In genomic region chr3:100538339-100538706, GRCh38 we compare ENCODE assay signal across 18 cellular contexts.
"Had no signal": no experiment of that assay in that cellular context is flagged by ENCODE, and none has a peak within 500 bp of the region (broad histone marks: within the 10 kb centered on the region; RNA-seq: fewer than 3 reads in every experiment).

No MANE protein-coding gene starts in this region.

- H3K36me3 Mint-ChIP-seq: natural killer cell treated with Interleukin-12 subunit alpha and Interleukin-12 subunit beta and Interleukin-15 and Interleukin-18, amount 100 ng/mL, for 72 hours; stimulated activated naive B cell treated with anti-CD40 and anti-IgM and Interleukin-4, amounts not matched to agents 10 μg/mL and 1 μg/mL and 100 μg/mL, for 72 hours; WTC11 had no signal

- H3K9me3 ChIP-seq: spleen, upper lobe of right lung had no signal

- H3K4me1 ChIP-seq: left lung, spleen, upper lobe of right lung had no signal

- H3K4me3 Mint-ChIP-seq: natural killer cell treated with Interleukin-12 subunit alpha and Interleukin-12 subunit beta and Interleukin-15 and Interleukin-18, amount 100 ng/mL, for 72 hours; stimulated activated naive B cell treated with anti-CD40 and anti-IgM and Interleukin-4, amounts not matched to agents 10 μg/mL and 1 μg/mL and 100 μg/mL, for 72 hours; T-helper 17 cell; WTC11 had no signal

- H3K36me3 ChIP-seq: adrenal gland, left lung, spleen, upper lobe of right lung had no signal

- H3K4me1 Mint-ChIP-seq: stimulated activated naive B cell treated with anti-CD40 and anti-IgM and Interleukin-4, amounts not matched to agents 10 μg/mL and 1 μg/mL and 100 μg/mL, for 72 hours; T-helper 17 cell; WTC11 had no signal

- H3K9me3 Mint-ChIP-seq: natural killer cell treated with Interleukin-12 subunit alpha and Interleukin-12 subunit beta and Interleukin-15 and Interleukin-18, amount 100 ng/mL, for 72 hours had no signal

- ATAC-seq: left lung; natural killer cell treated with Interleukin-12 subunit alpha and Interleukin-12 subunit beta and Interleukin-15 and Interleukin-18, amount 100 ng/mL, for 72 hours; right cardiac atrium; stimulated activated naive B cell treated with anti-CD40 and anti-IgM and Interleukin-4, amounts not matched to agents 10 μg/mL and 1 μg/mL and 100 μg/mL, for 72 hours; T-helper 17 cell; upper lobe of right lung; WTC11 had no signal

- H3K27me3 ChIP-seq: adrenal gland, left lung, spleen, upper lobe of right lung had no signal

- DNase-seq: activated CD4-positive, alpha-beta T cell treated with anti-CD3 and anti-CD28 coated beads, Interleukin-2, amount 50 U/mL, for 1 hour; activated naive CD4-positive, alpha-beta T cell treated with anti-CD3 and anti-CD28 coated beads, Interleukin-2, amount 50 U/mL, for 16 hours; adrenal gland; central memory CD4-positive, alpha-beta T cell; effector memory CD4-positive, alpha-beta T cell; erythroblast; head of caudate nucleus; left lung; mesenchymal stem cell; nucleus accumbens; right cardiac atrium; spleen; stimulated activated naive B cell treated with anti-CD40 and anti-IgM and Interleukin-4, amounts not matched to agents 10 μg/mL and 1 μg/mL and 100 μg/mL, for 72 hours; T-helper 17 cell; upper lobe of right lung had no signal

- H3K27ac Mint-ChIP-seq: natural killer cell treated with Interleukin-12 subunit alpha and Interleukin-12 subunit beta and Interleukin-15 and Interleukin-18, amount 100 ng/mL, for 72 hours; progenitor cell of endocrine pancreas; stimulated activated naive B cell treated with anti-CD40 and anti-IgM and Interleukin-4, amounts not matched to agents 10 μg/mL and 1 μg/mL and 100 μg/mL, for 72 hours; T-helper 17 cell; WTC11 had no signal

- H3K4me3 ChIP-seq: adrenal gland, left lung, spleen, upper lobe of right lung had no signal

- H3K27me3 Mint-ChIP-seq: progenitor cell of endocrine pancreas had no signal

- H3K27ac ChIP-seq: adrenal gland, left lung, spleen, upper lobe of right lung had no signal
